ENCODE assay signal across 18 cellular contexts in the genomic region with DNA sequence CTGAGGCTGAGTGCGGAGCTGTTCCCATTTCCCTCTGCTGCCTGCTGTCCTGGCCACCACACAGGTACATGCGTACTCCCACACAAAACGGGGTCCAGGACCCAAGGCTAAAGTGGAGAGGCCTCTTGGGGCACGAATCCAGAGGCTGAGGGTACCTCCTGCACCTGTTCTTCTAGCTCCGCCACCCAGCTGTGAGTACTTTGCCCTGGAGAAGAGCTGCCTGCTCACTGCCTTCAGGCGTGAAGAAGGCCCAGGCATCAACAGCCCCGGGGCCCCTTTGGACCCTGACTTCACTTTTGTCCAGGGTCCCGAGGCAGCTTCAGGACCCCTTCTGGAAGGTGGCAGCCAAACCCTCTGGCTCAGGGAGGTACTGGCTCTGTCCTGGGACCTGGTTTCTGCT.
DNase-seq lines count a peak whose midpoint lies in the region; ATAC-seq and TF ChIP-seq lines count a peak whose summit lies in the region.
"Had no signal": no experiment of that assay in that cellular context is flagged by ENCODE, and none has a peak within 500 bp of the region (broad histone marks: within the 10 kb centered on the region; RNA-seq: fewer than 3 reads in every experiment).

No MANE protein-coding gene starts in this region.

- no peak overlapping the region for H3K4me3 Mint-ChIP-seq in nephron progenitor cell
- H3K4me3 Mint-ChIP-seq: B cell; CD4-positive, CD25-positive, alpha-beta regulatory T cell; CD8-positive, alpha-beta T cell; H9 had no signal

- intact Hi-C loops in Panc1 (cut with micrococcal nuclease; ENCODE audit: unreplicated experiment) (no loop called here), spleen (cut with DNase I; ENCODE audit: low total_unique reads) (no loop called here), transverse colon (cut with DNase I; ENCODE audit: low total_unique reads) (no loop called here)

- ATAC-seq in Panc1 (0 out of 2 replicates have a peak, but pooled peaks have one; percentile 25), HG02884 (IDR thresholded peaks at IDR 0.05; ENCODE audit: unreplicated experiment) (no peak)
- ATAC-seq: CD8-positive, alpha-beta T cell; HCT116 had no signal

- no peaks in the 10 kb centered on the region for H3K36me3 ChIP-seq in Panc1 (ENCODE audit: control insufficient read depth, insufficient read depth, low read length)
- no peaks in the 10 kb centered on the region for H3K36me3 ChIP-seq in spleen
- H3K36me3 ChIP-seq in transverse colon = no peaks in the 10 kb centered on the region
- no peaks in the 10 kb centered on the region for H3K36me3 ChIP-seq in tibial nerve
- H3K36me3 ChIP-seq: BLaER1 had no signal

- TF ChIP-seq EP300 in transverse colon (IDR thresholded peaks at IDR 0.05; ENCODE audit: low read depth) = no peak
- TF ChIP-seq EP300 in tibial nerve (IDR thresholded peaks at IDR 0.05) = no peak

- H3K27ac Mint-ChIP-seq in nephron progenitor cell = peak overlapping the region; percentile 40
- H3K27ac Mint-ChIP-seq: B cell; CD4-positive, CD25-positive, alpha-beta regulatory T cell; CD8-positive, alpha-beta T cell; H9 had no signal

- DNase-seq in Panc1 (ENCODE audit: low read depth, low spot score) (no peak), nephron progenitor cell (no peak), spleen (peak; percentile 58), transverse colon (no peak), tibial nerve (ENCODE audit: low spot score in 2 of 2) (no peak)
- DNase-seq: Caco-2; CD4-positive, CD25-positive, alpha-beta regulatory T cell; CD8-positive, alpha-beta T cell; DMS153; DND-41; GM23248; H9 had no signal

- H3K27me3 Mint-ChIP-seq in nephron progenitor cell (ENCODE audit: low read depth, poor library complexity) = peaks cover 7% of the 10 kb centered on the region

- no peak for TF ChIP-seq POLR2A in spleen (IDR thresholded peaks at IDR 0.05)
- TF ChIP-seq POLR2A in transverse colon (IDR thresholded peaks at IDR 0.05) = no peak
- TF ChIP-seq POLR2A in tibial nerve (IDR thresholded peaks at IDR 0.05) = no peak

- H3K4me1 ChIP-seq in Panc1 (ENCODE audit: control insufficient read depth, insufficient read depth, low read length) (no peaks in the 10 kb centered on the region), spleen (no peaks in the 10 kb centered on the region), transverse colon (no peaks in the 10 kb centered on the region), tibial nerve (no peaks in the 10 kb centered on the region)
- H3K4me1 ChIP-seq: BLaER1, Caco-2 had no signal

- peaks cover 90% of the 10 kb centered on the region for H3K4me1 Mint-ChIP-seq in nephron progenitor cell
- H3K4me1 Mint-ChIP-seq: B cell had no signal

- H3K36me3 Mint-ChIP-seq in nephron progenitor cell (ENCODE audit: low read depth) = no peaks in the 10 kb centered on the region
- H3K36me3 Mint-ChIP-seq: CD4-positive, CD25-positive, alpha-beta regulatory T cell; CD8-positive, alpha-beta T cell had no signal

- H3K27ac ChIP-seq in Panc1 (ENCODE audit: low read length) = no peak overlapping the region
- H3K27ac ChIP-seq in spleen = no peak overlapping the region
- H3K27ac ChIP-seq in transverse colon = no peak overlapping the region
- no peak overlapping the region for H3K27ac ChIP-seq in tibial nerve
- H3K27ac ChIP-seq: 22Rv1, BLaER1, C4-2B, GM23248 had no signal

- no peaks in the 10 kb centered on the region for H3K9me3 ChIP-seq in Panc1 (ENCODE audit: control insufficient read depth, insufficient read depth, low read depth, low read length)
- no peaks in the 10 kb centered on the region for H3K9me3 ChIP-seq in spleen
- H3K9me3 ChIP-seq in transverse colon = no peaks in the 10 kb centered on the region
- H3K9me3 ChIP-seq in tibial nerve = no peaks in the 10 kb centered on the region
- H3K9me3 ChIP-seq: BLaER1, Caco-2 had no signal

- H3K9me3 Mint-ChIP-seq in nephron progenitor cell = no peaks in the 10 kb centered on the region
- H3K9me3 Mint-ChIP-seq: CD8-positive, alpha-beta T cell; H9 had no signal

- H3K27me3 ChIP-seq in Panc1 (ENCODE audit: control insufficient read depth, insufficient read depth, low read length) = peaks cover 12% of the 10 kb centered on the region
- peaks cover 0 to 94% (median 47%) of the 10 kb centered on the region in 7 donors for H3K27me3 ChIP-seq in spleen (replicated peaks in 1 of 7)
- peaks cover 97% of the 10 kb centered on the region for H3K27me3 ChIP-seq in transverse colon
- peaks cover 0 to 79% of the 10 kb centered on the region in 2 donors for H3K27me3 ChIP-seq in tibial nerve

- in situ Hi-C loops in Panc1 (cut with HindIII; ENCODE audit: low pct_unique_long_range_greater_than_20kb, low sequenced_read_pairs) = no loop called here
- in situ Hi-C loops in transverse colon (cut with MboI; ENCODE audit: low pct_ligation_motif_present in 1 of 4, low pct_unique_long_range_greater_than_20kb in 1 of 4, low sequenced_read_pairs in 3 of 4) = no loop called here

- POLR2A ChIA-PET in Panc1 (lab: Charles Lee) = interaction anchor here (0.6 kb wide), 1 partner anchor 31 kb away, joined by 3 read pairs; no protein-coding TSS in a partner anchor

- 74 to 96% (median 82%) methylated on average over 4 to 8 of the region's 8 CpGs for WGBS in spleen, 5 donors
- WGBS in transverse colon (ENCODE audit: low coverage in 1 of 2), 2 donors = 0 to 57% methylated on average over 1 to 8 of the region's 8 CpGs
- WGBS in tibial nerve, 2 donors = 63 to 79% methylated on average over 7 to 8 of the region's 8 CpGs

- no peak overlapping the region for H3K4me3 ChIP-seq in Panc1 (ENCODE audit: low read depth in 2 of 2, low read length in 2 of 2)
- H3K4me3 ChIP-seq in spleen = no peak overlapping the region
- no peak overlapping the region for H3K4me3 ChIP-seq in transverse colon
- H3K4me3 ChIP-seq in tibial nerve = no peak overlapping the region
- H3K4me3 ChIP-seq: BLaER1, GM23248 had no signal

- TF ChIP-seq CTCF in Panc1 (IDR thresholded peaks at IDR 0.05) = no peak
- TF ChIP-seq CTCF in nephron progenitor cell (IDR thresholded peaks at IDR 0.05) = no peak
- TF ChIP-seq CTCF in spleen (IDR thresholded peaks at IDR 0.05 in 8 of 11, conservative IDR thresholded peaks at IDR 0.05 in 3 of 11) = no peak
- no peak for TF ChIP-seq CTCF in transverse colon (IDR thresholded peaks at IDR 0.05)
- no peak for TF ChIP-seq CTCF in tibial nerve (IDR thresholded peaks at IDR 0.05)

- CTCF ChIA-PET in Panc1 (lab: Charles Lee) = interaction anchor here (0.6 kb wide), 2 partner anchors 20 to 444 kb away, joined by 3 to 4 read pairs; no protein-coding TSS in a partner anchor

- BruUV-seq in Panc1 (replicated peaks; lab: Mats Ljungman, UMichigan) = no TSS peak
